In genomic region chr2:89836326-89836725, GRCh38 we compare ENCODE assay signal across 8 cellular contexts.
DNase-seq lines count a peak whose midpoint lies in the region; ATAC-seq, FAIRE-seq and TF ChIP-seq lines count a peak whose summit lies in the region.
"Not testable (repeated sequence)": the region's sequence is repeated elsewhere in the genome, so short reads cannot be mapped to it uniquely, and the experiment has no call there.

No MANE protein-coding gene starts in this region.

- H3K36me3 Mint-ChIP-seq in astrocyte (ENCODE audit: low read depth, unreplicated experiment): not testable (repeated sequence)

- H3K4me3 Mint-ChIP-seq in astrocyte (ENCODE audit: unreplicated experiment): not testable (repeated sequence)

- not testable (repeated sequence) for H3K79me2 ChIP-seq in astrocyte (ENCODE audit: insufficient read depth, low read length)

- in situ Hi-C loops in gastrocnemius medialis (cut with MboI; ENCODE audit: low sequenced_read_pairs in 4 of 4): not testable (repeated sequence)

- not testable (repeated sequence) for FAIRE-seq in astrocyte (lab: Jason Lieb, UNC)

- not testable (repeated sequence) for H3K27ac ChIP-seq in astrocyte (ENCODE audit: low read depth, low read length); left lung; gastrocnemius medialis

- ATAC-seq in GM19463 (IDR thresholded peaks at IDR 0.05; ENCODE audit: unreplicated experiment) (peak; percentile 42), HG02870 (IDR thresholded peaks at IDR 0.05; ENCODE audit: unreplicated experiment) (peak; percentile 37), left lung (peak; percentile 80), gastrocnemius medialis (peak; percentile 66 to 80)

- intact Hi-C loops in left lung (cut with DNase I); gastrocnemius medialis (cut with DNase I; ENCODE audit: low total_unique reads): not testable (repeated sequence)

- H3K4me3 ChIP-seq in astrocyte (ENCODE audit: insufficient read depth, low read depth, low read length); left lung; gastrocnemius medialis: not testable (repeated sequence)

- H3K36me3 ChIP-seq in astrocyte (ENCODE audit: insufficient read depth, low read length); left lung; gastrocnemius medialis: not testable (repeated sequence)

- not testable (repeated sequence) for H2AFZ ChIP-seq in astrocyte (ENCODE audit: low read depth, low read length)

- H3K9me3 ChIP-seq in astrocyte (ENCODE audit: insufficient read depth, low read depth, low read length): peaks cover 49% of the 10 kb centered on the region
- H3K9me3 ChIP-seq in left lung, gastrocnemius medialis: not testable (repeated sequence)

- TF ChIP-seq CTCF in astrocyte (IDR thresholded peaks at IDR 0.05; ENCODE audit: insufficient read depth, low read depth, low read length); left lung (IDR thresholded peaks at IDR 0.05); gastrocnemius medialis (IDR thresholded peaks at IDR 0.05 in 4 of 5, conservative IDR thresholded peaks at IDR 0.05 in 1 of 5): not testable (repeated sequence)

- H3K27ac Mint-ChIP-seq in astrocyte (ENCODE audit: unreplicated experiment): not testable (repeated sequence)

- not testable (repeated sequence) for H3K4me2 ChIP-seq in astrocyte (ENCODE audit: low read length)

- not testable (repeated sequence) for H4K20me1 ChIP-seq in astrocyte (ENCODE audit: insufficient read depth, low read length)

- not testable (repeated sequence) for H3K27me3 Mint-ChIP-seq in astrocyte (ENCODE audit: low read depth, unreplicated experiment)

- TF ChIP-seq POLR2A in gastrocnemius medialis (IDR thresholded peaks at IDR 0.05): not testable (repeated sequence)

- H3K9ac ChIP-seq in astrocyte (ENCODE audit: low read length): not testable (repeated sequence)

- H3K9me3 Mint-ChIP-seq in astrocyte (ENCODE audit: unreplicated experiment): peaks cover 57% of the 10 kb centered on the region

- not testable (repeated sequence) for H3K4me1 Mint-ChIP-seq in astrocyte (ENCODE audit: low read depth, unreplicated experiment)

- H3K27me3 ChIP-seq in astrocyte (ENCODE audit: insufficient read depth, low read length); left lung; gastrocnemius medialis: not testable (repeated sequence)

- DNase-seq in Daoy (ENCODE audit: low read depth): peak; percentile 21
- peak; percentile 29 for DNase-seq in LoVo (ENCODE audit: low spot score)
- peak; percentile 60 for DNase-seq in astrocyte (ENCODE audit: low read depth)
- peak; percentile 41 for DNase-seq in fibroblast of peridontal ligament (ENCODE audit: extremely low read depth)
- not testable (repeated sequence) for DNase-seq in left lung, gastrocnemius medialis

- H3K4me1 ChIP-seq in astrocyte (ENCODE audit: insufficient read depth, low read length); left lung; gastrocnemius medialis: not testable (repeated sequence)
